ENCODE assay signal across 9 cellular contexts in the genomic region with DNA sequence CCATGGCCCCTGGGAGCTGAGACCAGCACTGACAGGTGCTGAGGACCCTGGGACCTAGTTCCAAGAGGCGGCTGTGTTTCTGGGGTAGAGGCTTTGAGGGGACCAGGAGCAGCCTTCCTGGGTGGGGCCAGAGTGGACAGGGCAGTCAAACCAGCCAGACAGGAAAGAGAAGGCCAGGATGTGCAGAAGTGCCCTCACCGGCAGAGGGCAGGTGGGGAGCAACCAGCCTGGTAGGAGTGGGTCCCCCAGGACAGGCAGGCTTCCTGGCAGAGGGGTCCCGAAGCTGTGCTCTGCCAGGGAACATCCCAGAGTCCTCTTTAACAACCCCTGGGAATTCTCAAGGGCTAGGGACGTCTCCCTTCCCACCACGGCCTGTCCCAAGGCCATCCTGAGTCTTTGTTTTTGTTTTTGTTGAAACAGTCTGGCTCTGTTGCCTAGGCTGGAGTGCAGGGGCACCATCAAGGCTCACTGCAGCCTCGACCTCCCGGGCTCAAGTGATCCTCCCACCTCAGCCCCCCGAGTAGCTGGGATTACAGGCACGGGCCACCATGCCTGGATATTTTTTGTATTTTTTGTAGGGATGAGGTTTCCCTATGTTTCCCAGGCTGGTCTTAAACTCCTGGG. TPM values are rescaled to one million over a fixed set of nuclear protein-coding genes. Genes with fewer than 3 reads are reported as not detected.
DNase-seq lines count a peak whose midpoint lies in the region; TF ChIP-seq lines count a peak whose summit lies in the region.
"Had no signal": no experiment of that assay in that cellular context is flagged by ENCODE, and none has a peak within 500 bp of the region (broad histone marks: within the 10 kb centered on the region; RNA-seq: fewer than 3 reads in every experiment).

No MANE protein-coding gene starts in this region.

- H3K9me3 Mint-ChIP-seq in neural crest cell, result no peaks in the 10 kb centered on the region

- no peaks in the 10 kb centered on the region for H3K9me3 ChIP-seq in adrenal gland (replicated peaks in 1 of 3)

- H3K27ac ChIP-seq in adrenal gland, result peak overlapping the region in 3 of 5 donors; percentile 3 to 21 (median 10)

- DNase-seq in GM20000 (ENCODE audit: low spot score) (peak; percentile 58), adrenal gland (peak in 2 of 7 donors; percentile 44 to 45), neural crest cell (ENCODE audit: low read depth, low spot score) (no peak), T-helper 2 cell (no peak), NCI-H1436 (lab: John Stamatoyannopoulos, UW) (no peak), NOMO-1 treated with DMSO at 0.1 percent for 48 hours (lab: John Stamatoyannopoulos, UW; ENCODE audit: unreplicated experiment) (no peak)
- DNase-seq: activated CD4-positive, CD25-positive, alpha-beta regulatory T cell treated with anti-CD3 and anti-CD28 coated beads, Interleukin-2, amount 50 U/mL, for 72 hours; mesendoderm; NCI-H1930 had no signal

- no peak overlapping the region for H3K4me3 ChIP-seq in adrenal gland

- H3K4me3 Mint-ChIP-seq in neural crest cell, result no peak overlapping the region

- no peaks in the 10 kb centered on the region for H3K36me3 Mint-ChIP-seq in neural crest cell (ENCODE audit: low read depth)

- H3K4me1 ChIP-seq in adrenal gland (replicated peaks in 1 of 2), result peaks cover 7 to 8% of the 10 kb centered on the region in 2 donors

- no peaks in the 10 kb centered on the region for H3K4me1 Mint-ChIP-seq in neural crest cell

- peak overlapping the region; percentile 84 for H3K27ac Mint-ChIP-seq in neural crest cell (ENCODE audit: unreplicated experiment)

- H3K27me3 Mint-ChIP-seq in neural crest cell (ENCODE audit: low read depth), result no peaks in the 10 kb centered on the region

- TF ChIP-seq POLR2A in adrenal gland (IDR thresholded peaks at IDR 0.05), result no peak

- TF ChIP-seq CTCF in GM20000 (IDR thresholded peaks at IDR 0.05; ENCODE audit: extremely low read depth, missing control alignments) (peak; percentile 17), adrenal gland (IDR thresholded peaks at IDR 0.05) (peak in 5 of 6 experiments; percentile 16 to 50 (median 39)), neural crest cell (conservative IDR thresholded peaks at IDR 0.05) (no peak)

- 24 to 40% (median 30%) methylated on average over 6 to 9 of the region's 9 CpGs for WGBS in adrenal gland, 4 donors

- intact Hi-C loops in adrenal gland (cut with DNase I), result no loop called here

- no peaks in the 10 kb centered on the region for H3K36me3 ChIP-seq in adrenal gland (replicated peaks in 1 of 2)

- H3K27me3 ChIP-seq in adrenal gland, result no peaks in the 10 kb centered on the region

RNA-seq across cellular contexts. Expression of a gene that starts 3.0 kb away (rescaled TPM):
- total RNA-seq in adrenal gland (under 1 TPM in 6 of 8 donors, not detected in 2; 0.11 to 0.34 (median 0.23) TPM), neural crest cell (0.11 and 0.30 TPM in 2 replicates)
- polyA plus RNA-seq in adrenal gland, result under 1 TPM in 2 of 3 donors, not detected in 1; 0.20 to 0.24 TPM

RNA-seq across cellular contexts. Expression of a gene that starts 20.2 kb away (rescaled TPM):
- total RNA-seq in adrenal gland (10 to 100 TPM in 5 of 8 donors, 1 to 10 TPM in 3; 5.4 to 12.8 (median 10.4) TPM), neural crest cell (2.8 and 2.9 TPM in 2 replicates)
- 1 to 10 TPM; 3.2 to 6.6 (median 3.9) TPM for polyA plus RNA-seq in adrenal gland

RNA-seq across cellular contexts. Expression of a gene that starts 32.8 kb away (rescaled TPM):
- 10 to 100 TPM; 10.2 to 20.8 (median 13.9) TPM for total RNA-seq in adrenal gland
- 10 to 100 TPM in 2 of 3 donors, 1 to 10 TPM in 1; 1.7 to 20.6 (median 11.1) TPM for polyA plus RNA-seq in adrenal gland
- 3.2 and 3.3 TPM in 2 replicates for total RNA-seq in neural crest cell

RNA-seq across cellular contexts. Expression of a gene that starts 44.5 kb away (rescaled TPM):
- total RNA-seq in adrenal gland (1,000 to 10,000 TPM in 1 of 8 donors, 100 to 1,000 TPM in 7; 329 to 1,019 (median 476) TPM), neural crest cell (200 and 208 TPM in 2 replicates)
- polyA plus RNA-seq in adrenal gland, result 100 to 1,000 TPM; 170 to 374 (median 280) TPM

RNA-seq across cellular contexts. Expression of a gene that starts 44.8 kb away (rescaled TPM):
- total RNA-seq in adrenal gland (10 to 100 TPM; 10.9 to 18.2 (median 14.6) TPM), neural crest cell (19.0 and 21.0 TPM in 2 replicates)
- polyA plus RNA-seq in adrenal gland, result 10 to 100 TPM in 2 of 3 donors, 1 to 10 TPM in 1; 7.7 to 20.9 (median 17.5) TPM
